Comparison of ENCODE assay signal across 37 cellular contexts in genomic region chr17:79441607-79442006, GRCh38.
"Had no signal": no experiment of that assay in that cellular context is flagged by ENCODE, and none has a peak within 500 bp of the region (broad histone marks: within the 10 kb centered on the region; RNA-seq: fewer than 3 reads in every experiment).

No MANE protein-coding gene starts in this region.

- H3K4me3 Mint-ChIP-seq: activated CD4-positive, alpha-beta memory T cell treated with anti-CD3 and anti-CD28 coated beads, Interleukin-2, amount 10 ng/mL, durations not matched to agents 7 days and 5 days; activated CD4-positive, alpha-beta T cell treated with anti-CD3 and anti-CD28 coated beads for 36 hours; activated CD4-positive, alpha-beta T cell treated with anti-CD3 and anti-CD28 coated beads, Interleukin-2, amount 10 ng/mL, durations not matched to agents 7 days and 5 days; activated CD8-positive, alpha-beta memory T cell treated with anti-CD3 and anti-CD28 coated beads, Interleukin-2, amount 10 ng/mL, durations not matched to agents 7 days and 5 days; activated CD8-positive, alpha-beta T cell treated with anti-CD3 and anti-CD28 coated beads, Interleukin-2, amount 10 ng/mL, durations not matched to agents 7 days and 5 days; activated naive CD4-positive, alpha-beta T cell treated with anti-CD3 and anti-CD28 coated beads for 36 hours; activated naive CD8-positive, alpha-beta T cell treated with anti-CD3 and anti-CD28 coated beads for 36 hours; activated T-cell treated with anti-CD3 and anti-CD28 coated beads, Interleukin-2, amount 50 U/mL, for 24 hours; central memory CD8-positive, alpha-beta T cell; T-helper 1 cell treated with Interleukin-12 subunit alpha and Interleukin-12 subunit beta and Interleukin-4 antibody, amounts not matched to agents 30 μg/mL and 1 μg/mL, for 36 hours; T-helper 2 cell treated with Interferon-gamma antibody and Interleukin-4, amounts not matched to agents 5 μg/mL and 100 μg/mL, for 36 hours; WTC11 had no signal

- H3K4me1 ChIP-seq: adrenal gland, body of pancreas, breast epithelium had no signal

- H3K9me3 ChIP-seq: adrenal gland, body of pancreas, breast epithelium had no signal

- H3K4me1 Mint-ChIP-seq: activated CD4-positive, alpha-beta memory T cell treated with anti-CD3 and anti-CD28 coated beads, Interleukin-2, amount 10 ng/mL, durations not matched to agents 7 days and 5 days; activated CD4-positive, alpha-beta T cell treated with anti-CD3 and anti-CD28 coated beads for 36 hours; activated CD4-positive, alpha-beta T cell treated with anti-CD3 and anti-CD28 coated beads, Interleukin-2, amount 10 ng/mL, durations not matched to agents 7 days and 5 days; activated CD8-positive, alpha-beta memory T cell treated with anti-CD3 and anti-CD28 coated beads, Interleukin-2, amount 10 ng/mL, durations not matched to agents 7 days and 5 days; activated naive CD8-positive, alpha-beta T cell treated with anti-CD3 and anti-CD28 coated beads for 36 hours; central memory CD8-positive, alpha-beta T cell; WTC11 had no signal

- H3K36me3 Mint-ChIP-seq: activated CD8-positive, alpha-beta memory T cell treated with anti-CD3 and anti-CD28 coated beads, Interleukin-2, amount 10 ng/mL, durations not matched to agents 7 days and 5 days; activated naive CD4-positive, alpha-beta T cell treated with anti-CD3 and anti-CD28 coated beads, Interleukin-2, amount 50 U/mL, for 72 hours; activated naive CD8-positive, alpha-beta T cell treated with anti-CD3 and anti-CD28 coated beads for 36 hours; WTC11 had no signal

- H3K27me3 ChIP-seq: body of pancreas, brain microvascular endothelial cell had no signal

- DNase-seq: activated CD4-positive, alpha-beta memory T cell treated with anti-CD3 and anti-CD28 coated beads, Interleukin-2, amount 10 ng/mL, durations not matched to agents 7 days and 5 days; activated CD4-positive, alpha-beta T cell treated with anti-CD3 and anti-CD28 coated beads for 1 hour; activated CD4-positive, alpha-beta T cell treated with anti-CD3 and anti-CD28 coated beads for 36 hours; activated CD4-positive, alpha-beta T cell treated with anti-CD3 and anti-CD28 coated beads for 48 hours; activated CD4-positive, alpha-beta T cell treated with anti-CD3 and anti-CD28 coated beads, Interleukin-2, amount 10 ng/mL, durations not matched to agents 7 days and 5 days; activated CD4-positive, alpha-beta T cell treated with anti-CD3 and anti-CD28 coated beads, Interleukin-2, amount 50 U/mL, for 48 hours; activated CD4-positive, CD25-positive, alpha-beta regulatory T cell; activated CD8-positive, alpha-beta memory T cell treated with anti-CD3 and anti-CD28 coated beads for 24 hours; activated CD8-positive, alpha-beta memory T cell treated with anti-CD3 and anti-CD28 coated beads, Interleukin-2, amount 10 ng/mL, durations not matched to agents 7 days and 5 days; activated CD8-positive, alpha-beta memory T cell treated with anti-CD3 and anti-CD28 coated beads, Interleukin-2, amount 50 U/mL, for 48 hours; activated CD8-positive, alpha-beta T cell treated with anti-CD3 and anti-CD28 coated beads, Interleukin-2, amount 10 ng/mL, durations not matched to agents 7 days and 5 days; activated effector memory CD4-positive, alpha-beta T cell treated with Interleukin-2 at 50 U/mL for 16 hours; activated gamma-delta T cell treated with Interleukin-2 at 50 U/mL for 16 hours; activated naive CD4-positive, alpha-beta T cell; activated naive CD4-positive, alpha-beta T cell treated with anti-CD3 and anti-CD28 coated beads for 36 hours; activated naive CD4-positive, alpha-beta T cell treated with anti-CD3 and anti-CD28 coated beads, Interleukin-2, amount 50 U/mL, for 16 hours; activated naive CD8-positive, alpha-beta T cell treated with anti-CD3 and anti-CD28 coated beads for 36 hours; activated T-cell treated with anti-CD3 and anti-CD28 coated beads, Interleukin-2, amount 50 U/mL, for 24 hours; activated T-cell treated with anti-CD3 and anti-CD28 coated beads, Interleukin-2, amount 50 U/mL, for 48 hours; adrenal gland; amniotic stem cell; aorta; body of pancreas; brain microvascular endothelial cell; cerebellar nuclear complex; T-helper 1 cell; T-helper 2 cell; T-helper 9 cell had no signal

- H3K4me3 ChIP-seq: adrenal gland, body of pancreas, breast epithelium had no signal

- H3K36me3 ChIP-seq: adrenal gland, brain microvascular endothelial cell, breast epithelium had no signal

- H3K9me3 Mint-ChIP-seq: activated CD4-positive, alpha-beta memory T cell treated with anti-CD3 and anti-CD28 coated beads, Interleukin-2, amount 10 ng/mL, durations not matched to agents 7 days and 5 days; activated CD4-positive, alpha-beta T cell treated with anti-CD3 and anti-CD28 coated beads, Interleukin-2, amount 10 ng/mL, durations not matched to agents 7 days and 5 days; activated naive CD4-positive, alpha-beta T cell treated with anti-CD3 and anti-CD28 coated beads for 36 hours; activated naive CD4-positive, alpha-beta T cell treated with anti-CD3 and anti-CD28 coated beads, Interleukin-2, amount 50 U/mL, for 72 hours; activated naive CD8-positive, alpha-beta T cell treated with anti-CD3 and anti-CD28 coated beads for 36 hours; activated T-cell treated with anti-CD3 and anti-CD28 coated beads, Interleukin-2, amount 50 U/mL, for 24 hours; activated T-helper 2 cell treated with anti-CD3 and anti-CD28 coated beads, Interferon-gamma antibody, Interleukin-2, Interleukin-4, amounts not matched to agents 10 μg/mL and 5 μg/mL and 100 μg/mL, durations not matched to agents 14 hours and 24 hours and 36 hours; central memory CD8-positive, alpha-beta T cell; T-helper 1 cell treated with Interleukin-12 subunit alpha and Interleukin-12 subunit beta and Interleukin-4 antibody, amounts not matched to agents 30 μg/mL and 1 μg/mL, for 36 hours; T-helper 2 cell treated with Interferon-gamma antibody and Interleukin-4, amounts not matched to agents 5 μg/mL and 100 μg/mL, for 36 hours; WTC11 had no signal

- H3K27ac ChIP-seq: adrenal gland, body of pancreas, brain microvascular endothelial cell, breast epithelium, VCaP had no signal

- H3K27ac Mint-ChIP-seq: activated CD4-positive, alpha-beta memory T cell treated with anti-CD3 and anti-CD28 coated beads, Interleukin-2, amount 10 ng/mL, durations not matched to agents 7 days and 5 days; activated CD4-positive, alpha-beta T cell treated with anti-CD3 and anti-CD28 coated beads for 36 hours; activated CD4-positive, alpha-beta T cell treated with anti-CD3 and anti-CD28 coated beads, Interleukin-2, amount 10 ng/mL, durations not matched to agents 7 days and 5 days; activated CD8-positive, alpha-beta memory T cell treated with anti-CD3 and anti-CD28 coated beads, Interleukin-2, amount 10 ng/mL, durations not matched to agents 7 days and 5 days; activated CD8-positive, alpha-beta T cell treated with anti-CD3 and anti-CD28 coated beads, Interleukin-2, amount 10 ng/mL, durations not matched to agents 7 days and 5 days; activated naive CD4-positive, alpha-beta T cell treated with anti-CD3 and anti-CD28 coated beads for 36 hours; activated naive CD8-positive, alpha-beta T cell treated with anti-CD3 and anti-CD28 coated beads for 36 hours; activated T-cell treated with anti-CD3 and anti-CD28 coated beads, Interleukin-2, amount 50 U/mL, for 24 hours; activated T-helper 2 cell treated with anti-CD3 and anti-CD28 coated beads, Interferon-gamma antibody, Interleukin-2, Interleukin-4, amounts not matched to agents 10 μg/mL and 5 μg/mL and 100 μg/mL, durations not matched to agents 14 hours and 24 hours and 36 hours; T-helper 1 cell treated with Interleukin-12 subunit alpha and Interleukin-12 subunit beta and Interleukin-4 antibody, amounts not matched to agents 30 μg/mL and 1 μg/mL, for 36 hours; T-helper 2 cell treated with Interferon-gamma antibody and Interleukin-4, amounts not matched to agents 5 μg/mL and 100 μg/mL, for 36 hours had no signal

- ATAC-seq: activated CD4-positive, alpha-beta T cell treated with anti-CD3 and anti-CD28 coated beads for 36 hours; activated CD4-positive, CD25-positive, alpha-beta regulatory T cell treated with anti-CD3 and anti-CD28 coated beads, Interleukin-2, amount 50 U/mL, for 24 hours; activated CD8-positive, alpha-beta memory T cell treated with anti-CD3 and anti-CD28 coated beads, Interleukin-2, amount 10 ng/mL, durations not matched to agents 7 days and 5 days; activated CD8-positive, alpha-beta T cell treated with anti-CD3 and anti-CD28 coated beads, Interleukin-2, amount 10 ng/mL, durations not matched to agents 7 days and 5 days; activated naive CD4-positive, alpha-beta T cell treated with anti-CD3 and anti-CD28 coated beads, Interleukin-2, amount 50 U/mL, for 72 hours; body of pancreas; WTC11 had no signal

- H3K27me3 Mint-ChIP-seq: activated CD4-positive, alpha-beta memory T cell treated with anti-CD3 and anti-CD28 coated beads, Interleukin-2, amount 10 ng/mL, durations not matched to agents 7 days and 5 days; activated CD4-positive, alpha-beta T cell treated with anti-CD3 and anti-CD28 coated beads, Interleukin-2, amount 10 ng/mL, durations not matched to agents 7 days and 5 days; activated CD8-positive, alpha-beta memory T cell treated with anti-CD3 and anti-CD28 coated beads, Interleukin-2, amount 10 ng/mL, durations not matched to agents 7 days and 5 days; activated naive CD8-positive, alpha-beta T cell treated with anti-CD3 and anti-CD28 coated beads for 36 hours had no signal
